Comparison of ENCODE assay signal across 8 cellular contexts in genomic region chr18:44213288-44213687, GRCh38.
"Had no signal": no experiment of that assay in that cellular context is flagged by ENCODE, and none has a peak within 500 bp of the region (broad histone marks: within the 10 kb centered on the region; RNA-seq: fewer than 3 reads in every experiment).

No MANE protein-coding gene starts in this region.

- H3K4me3 Mint-ChIP-seq: GM23338, H9, IgD-negative memory B cell had no signal

- FAIRE-seq: H1, H54, HepG2 had no signal

- H3K36me3 Mint-ChIP-seq: IgD-negative memory B cell had no signal

- H3K4me3 ChIP-seq: GM23338 had no signal

- H3K4me1 Mint-ChIP-seq: GM23338, H9, IgD-negative memory B cell had no signal

- DNase-seq: H9, HCEC 1CT had no signal

- ATAC-seq: GM23338, HepG2 had no signal

- H3K27ac Mint-ChIP-seq: GM23338, H9, IgD-negative memory B cell had no signal

- H3K9me3 Mint-ChIP-seq: GM23338 had no signal

- H3K27ac ChIP-seq: HL-60 had no signal
